ENCODE assay signal across 13 cellular contexts in genomic region chr4:128840711-128841318, GRCh38. TPM values are rescaled to one million over a fixed set of nuclear protein-coding genes. Genes with fewer than 3 reads are reported as not detected.
A peak's percentile ranks its signal among the peaks of the same experiment; 100 is the strongest.
DNase-seq lines count a peak whose midpoint lies in the region; ATAC-seq and TF ChIP-seq lines count a peak whose summit lies in the region.
"Had no signal": no experiment of that assay in that cellular context is flagged by ENCODE, and none has a peak within 500 bp of the region (broad histone marks: within the 10 kb centered on the region; RNA-seq: fewer than 3 reads in every experiment).

No MANE protein-coding gene starts in this region.

- peak; percentile 30; the same call in 2 of the 3 replicates for TF ChIP-seq CTCF in H9 (conservative IDR thresholded peaks at IDR 0.05)
- TF ChIP-seq CTCF in brain microvascular endothelial cell (IDR thresholded peaks at IDR 0.05; ENCODE audit: low read depth, low read length, missing control alignments), result peak; percentile 30
- TF ChIP-seq CTCF in parathyroid adenoma (IDR thresholded peaks at IDR 0.05), result no peak

- no peak overlapping the region for H4K5ac ChIP-seq in H9 (ENCODE audit: insufficient read length, low read depth, low read length)

- no peak overlapping the region for H3K14ac ChIP-seq in H9 (ENCODE audit: insufficient read depth, low read length)

- H2BK120ac ChIP-seq in H9 (ENCODE audit: low read depth, low read length, poor library complexity, severe bottlenecking), result no peak overlapping the region

- H3K9me3 Mint-ChIP-seq in activated CD4-positive, alpha-beta T cell treated with anti-CD3 and anti-CD28 coated beads for 36 hours (ENCODE audit: low read depth), result no peaks in the 10 kb centered on the region
- H3K9me3 Mint-ChIP-seq in H9, result no peaks in the 10 kb centered on the region

- H3K9me3 ChIP-seq in H9 (ENCODE audit: control insufficient read depth, low read depth, low read length), result no peaks in the 10 kb centered on the region
- H3K9me3 ChIP-seq in parathyroid adenoma (ENCODE audit: control insufficient read depth, low read length), result no peaks in the 10 kb centered on the region
- H3K9me3 ChIP-seq in GM23248 (ENCODE audit: low read depth), result no peaks in the 10 kb centered on the region
- H3K9me3 ChIP-seq: heart left ventricle, psoas muscle had no signal

- H3T11ph ChIP-seq in H9 (ENCODE audit: low read length), result no peak overlapping the region

- peaks cover 49% of the 10 kb centered on the region for H3K4me1 Mint-ChIP-seq in activated CD4-positive, alpha-beta T cell treated with anti-CD3 and anti-CD28 coated beads for 36 hours
- H3K4me1 Mint-ChIP-seq in H9, result peaks cover 68 to 69% of the 10 kb centered on the region in 2 experiments

- intact Hi-C loops in activated CD4-positive, alpha-beta T cell treated with anti-CD3 and anti-CD28 coated beads for 36 hours (cut with DNase I, micrococcal nuclease), result no loop called here
- intact Hi-C loops in posterior cingulate gyrus (cut with DNase I), result no loop called here

- peak; percentile 36 for ATAC-seq in activated CD4-positive, alpha-beta T cell treated with anti-CD3 and anti-CD28 coated beads for 36 hours
- no peak for ATAC-seq in GM21423 (IDR thresholded peaks at IDR 0.05; ENCODE audit: unreplicated experiment)
- ATAC-seq: heart left ventricle, psoas muscle had no signal

- CTCF ChIA-PET in activated CD4-positive, alpha-beta T cell treated with anti-CD3 and anti-CD28 coated beads for 36 hours (lab: Charles Lee), result no interaction called here

- no peaks in the 10 kb centered on the region for H3K27me3 Mint-ChIP-seq in activated CD4-positive, alpha-beta T cell treated with anti-CD3 and anti-CD28 coated beads for 36 hours
- H3K27me3 Mint-ChIP-seq in H9 (ENCODE audit: low read depth), result no peaks in the 10 kb centered on the region

- H2BK15ac ChIP-seq in H9 (ENCODE audit: low read depth, low read length), result no peak overlapping the region

- no peak for DNase-seq in activated CD4-positive, alpha-beta T cell treated with anti-CD3 and anti-CD28 coated beads for 36 hours
- DNase-seq in activated CD4-positive, alpha-beta T cell treated with anti-CD3 and anti-CD28 coated beads for 4 hours, result no peak
- DNase-seq in H9, result no peak
- DNase-seq in brain microvascular endothelial cell, result no peak
- DNase-seq in posterior cingulate gyrus, result no peak
- no peak for DNase-seq in GM23248
- DNase-seq: heart left ventricle, kidney glomerular epithelial cell, NCI-H1105 treated with DMSO at 0.1 percent for 48 hours, NCI-H2171, psoas muscle had no signal

- POLR2A ChIA-PET in activated CD4-positive, alpha-beta T cell treated with anti-CD3 and anti-CD28 coated beads for 36 hours (lab: Charles Lee), result interaction anchor here (1.3 kb wide), 1 partner anchor 28 kb away, joined by 4 read pairs; no protein-coding TSS in a partner anchor

- H2AFZ ChIP-seq in H9 (ENCODE audit: low read length) (no peak overlapping the region), parathyroid adenoma (no peak overlapping the region), GM23248 (no peak overlapping the region)

- H2BK20ac ChIP-seq in H9 (ENCODE audit: low read depth, low read length, poor library complexity, severe bottlenecking), result no peak overlapping the region

- peak overlapping the region; percentile 75 for H3K27ac Mint-ChIP-seq in activated CD4-positive, alpha-beta T cell treated with anti-CD3 and anti-CD28 coated beads for 36 hours
- peak overlapping the region in 2 of 3 experiments; percentile 62 to 72; a peak in 5 of 7 replicates for H3K27ac Mint-ChIP-seq in H9

- no peak overlapping the region for H3K56ac ChIP-seq in H9 (ENCODE audit: insufficient read length, low read depth, low read length)

- H3K4me3 Mint-ChIP-seq in activated CD4-positive, alpha-beta T cell treated with anti-CD3 and anti-CD28 coated beads for 36 hours, result no peak overlapping the region
- no peak overlapping the region; a peak in 1 of 5 replicates for H3K4me3 Mint-ChIP-seq in H9

- H2AK5ac ChIP-seq in H9 (ENCODE audit: insufficient read length, low read length), result no peak overlapping the region

- WGBS in H9 (ENCODE audit: extremely low coverage, insufficient read length, low lambda C conversion rate), result no CpG with 5 or more reads among the region's 2 CpGs
- WGBS in GM23248 (ENCODE audit: low coverage in 1 of 2, low lambda C conversion rate in 2 of 2, missing lambda C conversion rate in 2 of 2), 2 experiments, result 91 to 98% methylated on average over 2 of the region's 2 CpGs

- H3K4me2 ChIP-seq in H9 (ENCODE audit: insufficient read depth, insufficient read length, low read length) (no peak overlapping the region), parathyroid adenoma (ENCODE audit: low read length) (no peak overlapping the region), GM23248 (ENCODE audit: unreplicated experiment) (no peak overlapping the region)

- peaks cover 5% of the 10 kb centered on the region; the same call in 1 of the 2 replicates for H3F3A ChIP-seq in GM23248 (ENCODE audit: insufficient read depth)

- H3K27me3 ChIP-seq in H9 (ENCODE audit: insufficient read depth, low read length) (no peaks in the 10 kb centered on the region), brain microvascular endothelial cell (replicated peaks) (no peaks in the 10 kb centered on the region), parathyroid adenoma (ENCODE audit: control insufficient read depth, insufficient read depth, low read length) (no peaks in the 10 kb centered on the region), GM23248 (replicated peaks; ENCODE audit: insufficient read depth) (no peaks in the 10 kb centered on the region)
- H3K27me3 ChIP-seq: heart left ventricle had no signal

- no peak overlapping the region for H2BK12ac ChIP-seq in H9 (ENCODE audit: insufficient read length, low read depth, low read length)

- H4K20me1 ChIP-seq in H9 (ENCODE audit: control insufficient read depth, insufficient read depth, insufficient read length) (no peaks in the 10 kb centered on the region), GM23248 (ENCODE audit: insufficient read depth) (peaks cover 10% of the 10 kb centered on the region)

- no peaks in the 10 kb centered on the region for H3K23me2 ChIP-seq in H9 (ENCODE audit: insufficient read length, low read depth, low read length, poor library complexity, severe bottlenecking)

- H4K8ac ChIP-seq in H9 (replicated peaks; ENCODE audit: insufficient read length, low read depth, low read length), result no peak overlapping the region

- H3K36me3 ChIP-seq in brain microvascular endothelial cell (replicated peaks) (peaks cover 20% of the 10 kb centered on the region), parathyroid adenoma (ENCODE audit: control insufficient read depth, insufficient read depth, low read length) (no peaks in the 10 kb centered on the region), GM23248 (ENCODE audit: low read depth) (peaks cover 35% of the 10 kb centered on the region)

- in situ Hi-C loops in brain microvascular endothelial cell (cut with HindIII; ENCODE audit: low pct_ligation_motif_present, low sequenced_read_pairs), result no loop called here
- in situ Hi-C loops in GM23248 (cut with MboI), result no loop called here

- H3K79me2 ChIP-seq in H9 (ENCODE audit: insufficient read depth, low read length) (peaks cover 72% of the 10 kb centered on the region), parathyroid adenoma (peaks cover 10% of the 10 kb centered on the region), GM23248 (ENCODE audit: insufficient read depth) (peaks cover 100% of the 10 kb centered on the region)

- peaks cover 5% of the 10 kb centered on the region for H3K79me1 ChIP-seq in H9 (ENCODE audit: insufficient read depth, low read depth, low read length, poor library complexity, severe bottlenecking)

- no peak overlapping the region for H3K27ac ChIP-seq in H9 (ENCODE audit: insufficient read length, low read depth, low read length)
- H3K27ac ChIP-seq in brain microvascular endothelial cell, result no peak overlapping the region
- peak overlapping the region; percentile 5 for H3K27ac ChIP-seq in parathyroid adenoma
- no peak overlapping the region for H3K27ac ChIP-seq in GM23248
- H3K27ac ChIP-seq: psoas muscle had no signal

- H3K36me3 Mint-ChIP-seq in activated CD4-positive, alpha-beta T cell treated with anti-CD3 and anti-CD28 coated beads for 36 hours (ENCODE audit: low read depth), result peaks cover 33% of the 10 kb centered on the region
- H3K36me3 Mint-ChIP-seq in H9 (ENCODE audit: insufficient read depth in 1 of 3, low read depth in 3 of 3), result peaks cover 51 to 90% (median 85%) of the 10 kb centered on the region in 3 experiments

- no peak overlapping the region for H4K91ac ChIP-seq in H9 (ENCODE audit: insufficient read length, low read depth, low read length)

- H2BK5ac ChIP-seq in H9 (ENCODE audit: insufficient read length, low read length), result no peak overlapping the region

- no peaks in the 10 kb centered on the region for H3K9me2 ChIP-seq in GM23248 (ENCODE audit: insufficient read depth)

- no peak overlapping the region for H3K23ac ChIP-seq in H9 (ENCODE audit: insufficient read length, low read depth, low read length)

- H3K4me3 ChIP-seq in brain microvascular endothelial cell (ENCODE audit: low read depth, low read length) (no peak overlapping the region), parathyroid adenoma (ENCODE audit: low read depth, low read length) (no peak overlapping the region), GM23248 (no peak overlapping the region)
- H3K4me3 ChIP-seq: heart left ventricle, psoas muscle had no signal

- H3K4ac ChIP-seq in H9 (ENCODE audit: low read depth, low read length), result no peak overlapping the region

- no peak overlapping the region for H3K9ac ChIP-seq in H9 (ENCODE audit: extremely low read depth, insufficient read length, low read length)
- H3K9ac ChIP-seq in parathyroid adenoma, result no peak overlapping the region
- H3K9ac ChIP-seq in GM23248, result no peak overlapping the region

- H3K18ac ChIP-seq in H9 (ENCODE audit: insufficient read length, low read depth, low read length), result no peak overlapping the region

- H3K4me1 ChIP-seq in H9 (ENCODE audit: insufficient read depth, low read length) (peaks cover 11% of the 10 kb centered on the region), parathyroid adenoma (peaks cover under 1% of the 10 kb centered on the region), GM23248 (ENCODE audit: insufficient read depth) (peaks cover 17% of the 10 kb centered on the region)

RNA-seq across cellular contexts. Expression of gene JADE1, which starts 31.3 kb away (rescaled TPM):
- 10 to 100 TPM; 25.5 to 28.4 TPM for total RNA-seq in activated CD4-positive, alpha-beta T cell treated with anti-CD3 and anti-CD28 coated beads for 36 hours
- total RNA-seq in H9 (2021), result 192 and 194 TPM in 2 replicates
- 35.9 and 37.6 TPM in 2 replicates for total RNA-seq in GM23248 (2014; rRNA removed; shearing (Covaris generic))
- 32.1 and 32.8 TPM in 2 replicates for polyA plus RNA-seq in GM23248 (2016; fragmentation: Nextera tagmentation; extraction: Ambion mirVana)
